ENCODE assay signal across 8 cellular contexts in the genomic region with DNA sequence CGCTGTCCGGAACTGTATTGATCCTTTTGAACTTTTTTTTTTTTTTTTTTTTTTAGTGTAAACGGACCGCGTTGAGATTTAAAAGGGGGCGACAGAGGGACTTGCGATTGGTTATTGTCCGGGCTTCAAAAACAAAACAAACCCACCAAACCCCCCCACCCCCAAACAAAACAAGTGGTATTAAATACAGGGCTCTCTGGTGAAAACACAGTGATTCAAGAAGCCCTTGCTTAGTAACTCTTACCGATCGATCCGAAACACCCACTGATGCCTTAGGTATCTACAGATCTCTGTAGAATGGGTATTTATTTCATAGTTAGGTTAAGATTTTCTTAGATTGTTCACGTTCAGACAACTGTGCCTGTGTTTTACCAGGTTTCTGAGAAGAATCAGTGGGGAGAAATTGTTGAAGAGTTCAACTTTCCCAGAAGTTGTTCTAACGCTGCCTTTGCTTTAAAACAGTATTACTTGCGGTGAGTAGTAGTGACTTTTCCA. TPM values are rescaled to one million over a fixed set of nuclear protein-coding genes. Genes with fewer than 3 reads are reported as not detected.
A peak's percentile ranks its signal among the peaks of the same experiment; 100 is the strongest.
DNase-seq lines count a peak whose midpoint lies in the region; ATAC-seq and TF ChIP-seq lines count a peak whose summit lies in the region.

No MANE protein-coding gene starts in this region.

- no peak overlapping the region for H2BK15ac ChIP-seq in mesendoderm (replicated peaks; ENCODE audit: low read depth)

- H2AFZ ChIP-seq in PC-9 = peak overlapping the region; percentile 88

- intact Hi-C loops in PC-9 (cut with micrococcal nuclease; ENCODE audit: unreplicated experiment) (no loop called here), tibial artery (cut with DNase I; ENCODE audit: low total_unique reads) (no loop called here)

- peak overlapping the region; percentile 88 for H3K4me3 ChIP-seq in GM12865 (ENCODE audit: low read depth, low read length)
- H3K4me3 ChIP-seq in PC-9 = peak overlapping the region; percentile 98
- peak overlapping the region; percentile 34 for H3K4me3 ChIP-seq in mesendoderm (ENCODE audit: low read length)
- H3K4me3 ChIP-seq in tibial artery = peak overlapping the region; percentile 94 to 95

- no peak overlapping the region for H2AK5ac ChIP-seq in mesendoderm (ENCODE audit: low read length)

- H4K8ac ChIP-seq in mesendoderm (ENCODE audit: low read depth, low read length) = no peak overlapping the region

- H2BK120ac ChIP-seq in mesendoderm (ENCODE audit: low read depth, low read length) = no peak overlapping the region

- BruUV-seq in PC-9 (replicated peaks; lab: Mats Ljungman, UMichigan) = TSS peak; percentile 36

- H3K9ac ChIP-seq in mesendoderm (ENCODE audit: low read length) = peak overlapping the region; percentile 88

- H3K4me1 ChIP-seq in PC-9 (replicated peaks; ENCODE audit: insufficient read depth) (peaks cover 28% of the 10 kb centered on the region), mesendoderm (ENCODE audit: control insufficient read depth, low read depth, low read length) (no peaks in the 10 kb centered on the region), tibial artery (peaks cover 0 to 47% (median 14%) of the 10 kb centered on the region in 4 donors)

- H3K9me3 ChIP-seq in PC-9 (ENCODE audit: insufficient read depth, low read depth) (no peaks in the 10 kb centered on the region), tibial artery (no peaks in the 10 kb centered on the region)

- H3F3A ChIP-seq in PC-9 (ENCODE audit: insufficient read depth, low read depth) = peaks cover 20% of the 10 kb centered on the region

- no peak overlapping the region for H3K23ac ChIP-seq in mesendoderm (ENCODE audit: low read length)

- H4K5ac ChIP-seq in mesendoderm (ENCODE audit: low read length) = no peak overlapping the region

- CTCF ChIA-PET in PC-9 (lab: Charles Lee) = no interaction called here

- DNase-seq in 8988T (peak; percentile 18), GM12865 (ENCODE audit: low read depth) (peak; percentile 59), PC-9 (no peak), cerebellar cortex (ENCODE audit: low spot score) (peak; percentile 35), mesendoderm (peak; percentile 61), tibial artery (no peak)
- DNase-seq in NK-92 treated with Interleukin-12 subunit alpha and Interleukin-12 subunit beta, amount 100 ng/mL, for 24 hours (lab: John Stamatoyannopoulos, UW) = no peak

- peak overlapping the region; percentile 99 for H3K18ac ChIP-seq in mesendoderm (ENCODE audit: low read length)

- peak overlapping the region; percentile 86 for H3K56ac ChIP-seq in mesendoderm (ENCODE audit: low read length)

- ATAC-seq in GM18868 (IDR thresholded peaks at IDR 0.05; ENCODE audit: unreplicated experiment) = no peak

- TF ChIP-seq CTCF in GM12865 (IDR thresholded peaks at IDR 0.05; ENCODE audit: insufficient read depth, low read depth, low read length, missing control alignments) (no peak), PC-9 (conservative IDR thresholded peaks at IDR 0.05) (no peak), tibial artery (IDR thresholded peaks at IDR 0.05) (no peak)

- H3K27me3 ChIP-seq in PC-9 (ENCODE audit: insufficient read depth, low read depth) (no peaks in the 10 kb centered on the region), mesendoderm (ENCODE audit: insufficient read depth, low read length, poor library complexity) (no peaks in the 10 kb centered on the region), tibial artery (no peaks in the 10 kb centered on the region)

- H3K4me2 ChIP-seq in PC-9 (peak overlapping the region; percentile 92), mesendoderm (ENCODE audit: low read length) (peak overlapping the region; percentile 18)

- peak overlapping the region; percentile 82 for H3K4ac ChIP-seq in mesendoderm (ENCODE audit: low read depth, low read length)

- no peaks in the 10 kb centered on the region for H3K9me2 ChIP-seq in PC-9 (ENCODE audit: insufficient read depth)

- no peaks in the 10 kb centered on the region for H3K79me1 ChIP-seq in mesendoderm (ENCODE audit: low read length)

- no CpG with 5 or more reads among the region's 14 CpGs for WGBS in mesendoderm (ENCODE audit: extremely low coverage, insufficient coverage, low lambda C conversion rate)

- H3K79me2 ChIP-seq in PC-9 (ENCODE audit: low read depth) (peaks cover 67% of the 10 kb centered on the region), mesendoderm (ENCODE audit: control insufficient read depth, insufficient read depth, low read length) (peaks cover 20% of the 10 kb centered on the region)

- H3K36me3 ChIP-seq in PC-9 (ENCODE audit: low read depth) (no peaks in the 10 kb centered on the region), mesendoderm (ENCODE audit: control insufficient read depth, insufficient read depth, low read length) (no peaks in the 10 kb centered on the region), tibial artery (no peaks in the 10 kb centered on the region)

- no peak overlapping the region for H2BK5ac ChIP-seq in mesendoderm (ENCODE audit: low read length)

- POLR2A ChIA-PET in PC-9 (lab: Charles Lee; ENCODE audit: unreplicated experiment) = no interaction called here

- H3K27ac ChIP-seq in PC-9 (peak overlapping the region; percentile 75), mesendoderm (ENCODE audit: low read depth, low read length) (no peak overlapping the region), tibial artery (peak overlapping the region; percentile 100)

- H4K20me1 ChIP-seq in PC-9 (ENCODE audit: insufficient read depth) = no peaks in the 10 kb centered on the region

RNA-seq across cellular contexts. Expression of gene ARID2, which starts 1.4 kb away (rescaled TPM):
- 24.6 and 25.8 TPM in 2 replicates for total RNA-seq in PC-9 (2021)
- polyA plus RNA-seq in mesendoderm (2013, experiment 1 of 2) = 15.0 TPM
- polyA plus RNA-seq in mesendoderm (2013, experiment 2 of 2) = 14.5 TPM

Comparison
In these comparisons a context has a peak if more than half of its experiments do, and no peak if none do; other contexts are left out.
1. DNase-seq: peak in 8988T (single experiment), GM12865 (single experiment), cerebellar cortex (single experiment) and mesendoderm (single experiment); none in PC-9 (0 of 2), tibial artery (0 of 2) and NK-92 treated with Interleukin-12 subunit alpha and Interleukin-12 subunit beta, amount 100 ng/mL, for 24 hours (single experiment).
2. H3K4me3 ChIP-seq: peak in every context shown above with its lines; median percentile 98 in PC-9; 94 in tibial artery; 88 in GM12865; 34 in mesendoderm.